30 cellular contexts compared by ENCODE assay signal in genomic region chr5:82659114-82659513, GRCh38.
"Had no signal": no experiment of that assay in that cellular context is flagged by ENCODE, and none has a peak within 500 bp of the region (broad histone marks: within the 10 kb centered on the region; RNA-seq: fewer than 3 reads in every experiment).

No MANE protein-coding gene starts in this region.

- H3K4me3 ChIP-seq: ascending aorta, breast epithelium, cardiac muscle cell, colonic mucosa, esophagus squamous epithelium, gastroesophageal sphincter had no signal

- ATAC-seq: activated CD4-positive, CD25-positive, alpha-beta regulatory T cell treated with anti-CD3 and anti-CD28 coated beads, Interleukin-2, amount 50 U/mL, for 24 hours; activated CD8-positive, alpha-beta T cell treated with anti-CD3 and anti-CD28 coated beads for 36 hours; activated naive CD4-positive, alpha-beta T cell treated with anti-CD3 and anti-CD28 coated beads, Interleukin-2, amount 50 U/mL, for 72 hours; activated T-cell treated with anti-CD3 and anti-CD28 coated beads, Interleukin-2, amount 50 U/mL, for 72 hours; gastroesophageal sphincter; T-cell had no signal

- H3K4me3 Mint-ChIP-seq: activated B cell treated with CpG ODN at 0.5 μM for 24 hours; activated CD8-positive, alpha-beta T cell treated with anti-CD3 and anti-CD28 coated beads for 36 hours; activated naive CD4-positive, alpha-beta T cell treated with anti-CD3 and anti-CD28 coated beads, Interleukin-2, amount 10 ng/mL, durations not matched to agents 7 days and 5 days; activated naive CD8-positive, alpha-beta T cell treated with anti-CD3 and anti-CD28 coated beads, Interleukin-2, amount 10 ng/mL, durations not matched to agents 7 days and 5 days; activated T-cell treated with anti-CD3 and anti-CD28 coated beads, Interleukin-2, amount 50 U/mL, for 72 hours; brain; T-cell; T-helper 1 cell treated with Interleukin-12 subunit alpha and Interleukin-12 subunit beta and Interleukin-4 antibody, amounts not matched to agents 30 μg/mL and 1 μg/mL, for 36 hours had no signal

- H3K27me3 ChIP-seq: ascending aorta, breast epithelium, cardiac muscle cell, colonic mucosa, esophagus squamous epithelium, gastroesophageal sphincter had no signal

- H3K27me3 Mint-ChIP-seq: activated B cell treated with CpG ODN at 0.5 μM for 24 hours, brain had no signal

- DNase-seq: activated B cell treated with CpG ODN at 0.5 μM for 24 hours; activated CD4-positive, alpha-beta T cell treated with anti-CD3 and anti-CD28 coated beads for 48 hours; activated CD4-positive, alpha-beta T cell treated with anti-CD3 and anti-CD28 coated beads, Interleukin-2, amount 50 U/mL, for 1 hour; activated CD4-positive, alpha-beta T cell treated with anti-CD3 and anti-CD28 coated beads, Interleukin-2, amount 50 U/mL, for 48 hours; activated CD8-positive, alpha-beta memory T cell treated with anti-CD3 and anti-CD28 coated beads for 24 hours; activated CD8-positive, alpha-beta T cell treated with anti-CD3 and anti-CD28 coated beads for 36 hours; activated gamma-delta T cell; activated naive CD4-positive, alpha-beta T cell; activated naive CD4-positive, alpha-beta T cell treated with anti-CD3 and anti-CD28 coated beads, Interleukin-2, amount 10 ng/mL, durations not matched to agents 7 days and 5 days; activated naive CD8-positive, alpha-beta T cell treated with anti-CD3 and anti-CD28 coated beads, Interleukin-2, amount 10 ng/mL, durations not matched to agents 7 days and 5 days; activated T-cell treated with anti-CD3 and anti-CD28 coated beads, Interleukin-2, amount 50 U/mL, for 1 hour; activated T-cell treated with anti-CD3 and anti-CD28 coated beads, Interleukin-2, amount 50 U/mL, for 72 hours; central memory CD4-positive, alpha-beta T cell; cerebellar nuclear complex; colonic mucosa; effector CD8-positive, alpha-beta T cell; esophagus squamous epithelium; foreskin melanocyte; T-cell; T1000; WERI-Rb-1 had no signal

- H3K9me3 Mint-ChIP-seq: activated B cell treated with CpG ODN at 0.5 μM for 24 hours; activated CD8-positive, alpha-beta T cell treated with anti-CD3 and anti-CD28 coated beads for 36 hours; activated naive CD4-positive, alpha-beta T cell treated with anti-CD3 and anti-CD28 coated beads, Interleukin-2, amount 10 ng/mL, durations not matched to agents 7 days and 5 days; activated naive CD4-positive, alpha-beta T cell treated with anti-CD3 and anti-CD28 coated beads, Interleukin-2, amount 50 U/mL, for 72 hours; activated naive CD8-positive, alpha-beta T cell treated with anti-CD3 and anti-CD28 coated beads, Interleukin-2, amount 10 ng/mL, durations not matched to agents 7 days and 5 days; activated T-cell treated with anti-CD3 and anti-CD28 coated beads, Interleukin-2, amount 50 U/mL, for 72 hours; T-cell; T-helper 1 cell treated with Interleukin-12 subunit alpha and Interleukin-12 subunit beta and Interleukin-4 antibody, amounts not matched to agents 30 μg/mL and 1 μg/mL, for 36 hours had no signal

- H3K27ac ChIP-seq: ascending aorta, breast epithelium, cardiac muscle cell, colonic mucosa, epithelial cell of prostate, esophagus squamous epithelium, gastroesophageal sphincter, WERI-Rb-1 had no signal

- H3K36me3 Mint-ChIP-seq: activated naive CD4-positive, alpha-beta T cell treated with anti-CD3 and anti-CD28 coated beads, Interleukin-2, amount 10 ng/mL, durations not matched to agents 7 days and 5 days; activated naive CD4-positive, alpha-beta T cell treated with anti-CD3 and anti-CD28 coated beads, Interleukin-2, amount 50 U/mL, for 72 hours; brain; T-cell had no signal

- H3K4me1 ChIP-seq: ascending aorta, breast epithelium, colonic mucosa had no signal

- H3K36me3 ChIP-seq: ascending aorta, breast epithelium, cardiac muscle cell, colonic mucosa, esophagus squamous epithelium, gastroesophageal sphincter, WERI-Rb-1 had no signal

- H3K9me3 ChIP-seq: ascending aorta, breast epithelium, colonic mucosa, esophagus squamous epithelium, gastroesophageal sphincter had no signal

- H3K4me1 Mint-ChIP-seq: activated B cell treated with CpG ODN at 0.5 μM for 24 hours had no signal

- H3K27ac Mint-ChIP-seq: activated B cell treated with CpG ODN at 0.5 μM for 24 hours; activated CD8-positive, alpha-beta T cell treated with anti-CD3 and anti-CD28 coated beads for 36 hours; activated naive CD4-positive, alpha-beta T cell treated with anti-CD3 and anti-CD28 coated beads, Interleukin-2, amount 10 ng/mL, durations not matched to agents 7 days and 5 days; activated naive CD4-positive, alpha-beta T cell treated with anti-CD3 and anti-CD28 coated beads, Interleukin-2, amount 50 U/mL, for 72 hours; activated naive CD8-positive, alpha-beta T cell treated with anti-CD3 and anti-CD28 coated beads, Interleukin-2, amount 10 ng/mL, durations not matched to agents 7 days and 5 days; activated T-cell treated with anti-CD3 and anti-CD28 coated beads, Interleukin-2, amount 50 U/mL, for 72 hours; brain; T-cell; T-helper 1 cell treated with Interleukin-12 subunit alpha and Interleukin-12 subunit beta and Interleukin-4 antibody, amounts not matched to agents 30 μg/mL and 1 μg/mL, for 36 hours had no signal
